In genomic region chr20:32138921-32139320, GRCh38 we compare ENCODE assay signal across 1 cellular context.
TF ChIP-seq lines count a peak whose summit lies in the region.

No MANE protein-coding gene starts in this region.

TF ChIP-seq in HepG2, 621 proteins besides CTCF, POLR2A, EP300 and RAD21:
- TF ChIP-seq GRHL1 (CRISPR knock-in tag; conservative IDR thresholded peaks at IDR 0.05), result no peak
